Comparison of ENCODE assay signal across 8 cellular contexts in the genomic region with DNA sequence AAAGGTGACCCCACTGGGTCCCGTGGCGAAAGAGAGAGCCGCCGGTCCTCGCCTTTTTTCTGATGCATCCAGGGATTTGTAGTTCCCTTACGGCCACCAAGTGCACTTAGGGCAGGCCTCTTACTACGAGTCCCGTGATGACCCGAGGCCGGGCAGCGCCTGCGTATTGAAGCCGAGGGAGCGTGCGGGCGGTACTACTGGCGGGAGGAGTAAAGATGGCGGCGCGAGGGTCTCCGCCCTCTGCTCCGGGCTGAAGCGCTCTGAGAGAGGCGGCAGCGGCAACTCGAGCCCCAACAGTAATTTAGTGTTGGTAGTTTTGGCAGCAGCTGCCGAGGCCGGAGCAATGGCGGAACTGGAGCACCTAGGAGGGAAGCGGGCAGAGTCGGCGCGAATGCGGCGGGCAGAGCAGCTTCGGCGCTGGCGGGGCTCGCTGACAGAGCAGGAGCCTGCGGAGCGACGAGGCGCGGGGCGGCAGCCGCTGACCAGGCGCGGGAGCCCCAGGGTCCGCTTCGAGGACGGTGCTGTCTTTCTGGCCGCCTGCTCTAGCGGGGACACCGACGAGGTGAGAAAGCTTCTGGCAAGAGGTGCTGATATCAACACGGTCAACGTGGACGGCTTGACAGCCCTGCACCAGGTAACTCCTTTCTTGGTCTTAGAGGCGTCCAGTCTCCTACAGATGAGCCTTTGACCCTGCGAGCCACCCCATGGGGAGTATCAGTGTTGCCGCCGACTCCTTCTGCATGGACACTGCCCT. TPM values are rescaled to one million over a fixed set of nuclear protein-coding genes. Genes with fewer than 3 reads are reported as not detected.
DNase-seq lines count a peak whose midpoint lies in the region; TF ChIP-seq lines count a peak whose summit lies in the region.

A gene with protein sequence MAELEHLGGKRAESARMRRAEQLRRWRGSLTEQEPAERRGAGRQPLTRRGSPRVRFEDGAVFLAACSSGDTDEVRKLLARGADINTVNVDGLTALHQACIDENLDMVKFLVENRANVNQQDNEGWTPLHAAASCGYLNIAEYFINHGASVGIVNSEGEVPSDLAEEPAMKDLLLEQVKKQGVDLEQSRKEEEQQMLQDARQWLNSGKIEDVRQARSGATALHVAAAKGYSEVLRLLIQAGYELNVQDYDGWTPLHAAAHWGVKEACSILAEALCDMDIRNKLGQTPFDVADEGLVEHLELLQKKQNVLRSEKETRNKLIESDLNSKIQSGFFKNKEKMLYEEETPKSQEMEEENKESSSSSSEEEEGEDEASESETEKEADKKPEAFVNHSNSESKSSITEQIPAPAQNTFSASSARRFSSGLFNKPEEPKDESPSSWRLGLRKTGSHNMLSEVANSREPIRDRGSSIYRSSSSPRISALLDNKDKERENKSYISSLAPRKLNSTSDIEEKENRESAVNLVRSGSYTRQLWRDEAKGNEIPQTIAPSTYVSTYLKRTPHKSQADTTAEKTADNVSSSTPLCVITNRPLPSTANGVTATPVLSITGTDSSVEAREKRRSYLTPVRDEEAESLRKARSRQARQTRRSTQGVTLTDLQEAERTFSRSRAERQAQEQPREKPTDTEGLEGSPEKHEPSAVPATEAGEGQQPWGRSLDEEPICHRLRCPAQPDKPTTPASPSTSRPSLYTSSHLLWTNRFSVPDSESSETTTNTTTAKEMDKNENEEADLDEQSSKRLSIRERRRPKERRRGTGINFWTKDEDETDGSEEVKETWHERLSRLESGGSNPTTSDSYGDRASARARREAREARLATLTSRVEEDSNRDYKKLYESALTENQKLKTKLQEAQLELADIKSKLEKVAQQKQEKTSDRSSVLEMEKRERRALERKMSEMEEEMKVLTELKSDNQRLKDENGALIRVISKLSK (plus strand): TSS at position 191 of the 754 bp plus-strand sequence. CDS start 153 bp downstream, at position 344.

- DNase-seq in HAP-1 (ENCODE audit: low spot score in 2 of 2) (peak; percentile 97), MM.1S (peak; percentile 100), SIG-M5 (lab: John Stamatoyannopoulos, UW) (peak; percentile 99), activated gamma-delta T cell (lab: John Stamatoyannopoulos, UW) (peak; percentile 94), fibroblast of villous mesenchyme (ENCODE audit: low read depth) (peak; percentile 99), neural crest cell (ENCODE audit: low read depth, low spot score) (peak; percentile 90)

- peak within 1 kb of the TSS; percentile 94 for H3K27ac Mint-ChIP-seq in neural crest cell (ENCODE audit: unreplicated experiment)

- H3K4me1 ChIP-seq in ES-I3 (ENCODE audit: insufficient read depth, low read length) (no peaks in the 10 kb centered on the region), HAP-1 (peaks cover 8% of the 10 kb centered on the region), MM.1S (ENCODE audit: low read length) (peaks cover 16% of the 10 kb centered on the region), stomach smooth muscle (ENCODE audit: control insufficient read depth, insufficient read depth, low read length) (peaks cover 4% of the 10 kb centered on the region)

- peak within 1 kb of the TSS; percentile 96 for H3K4me3 Mint-ChIP-seq in neural crest cell

- H4K20me1 ChIP-seq in MM.1S (ENCODE audit: insufficient read depth, low read length), result no peaks in the 10 kb centered on the region

- H3K36me3 Mint-ChIP-seq in neural crest cell (ENCODE audit: low read depth), result no peaks in the 10 kb centered on the region

- peaks cover 30% of the 10 kb centered on the region for H3K4me1 Mint-ChIP-seq in neural crest cell

- no peaks in the 10 kb centered on the region for H3K9me3 Mint-ChIP-seq in neural crest cell

- H3K9me2 ChIP-seq in MM.1S (replicated peaks; ENCODE audit: insufficient read depth, low read length), result no peaks in the 10 kb centered on the region

- H3K9me3 ChIP-seq in ES-I3 (ENCODE audit: control insufficient read depth, insufficient read depth, low read length), result no peaks in the 10 kb centered on the region
- no peaks in the 10 kb centered on the region for H3K9me3 ChIP-seq in HAP-1
- no peaks in the 10 kb centered on the region for H3K9me3 ChIP-seq in MM.1S (replicated peaks; ENCODE audit: insufficient read depth, low read length)
- H3K9me3 ChIP-seq in stomach smooth muscle (ENCODE audit: control insufficient read depth in 2 of 2, low read length in 2 of 2), result no peaks in the 10 kb centered on the region

- H3K27me3 Mint-ChIP-seq in neural crest cell (ENCODE audit: low read depth), result no peaks in the 10 kb centered on the region

- peaks cover 51% of the 10 kb centered on the region for H3K79me2 ChIP-seq in MM.1S (ENCODE audit: low read length)

- H3K27me3 ChIP-seq in HAP-1 (ENCODE audit: low read depth) (no peaks in the 10 kb centered on the region), MM.1S (replicated peaks; ENCODE audit: insufficient read depth, low read length) (no peaks in the 10 kb centered on the region), stomach smooth muscle (ENCODE audit: control insufficient read depth in 1 of 2, insufficient read depth in 2 of 2, low read length in 2 of 2) (no peaks in the 10 kb centered on the region)

- H3K36me3 ChIP-seq in ES-I3 (ENCODE audit: insufficient read depth, low read length) (no peaks in the 10 kb centered on the region), HAP-1 (replicated peaks) (peaks cover 3% of the 10 kb centered on the region; the same call in 1 of the 2 replicates), MM.1S (replicated peaks; ENCODE audit: insufficient read depth, low read length) (no peaks in the 10 kb centered on the region), stomach smooth muscle (ENCODE audit: control insufficient read depth in 2 of 2, insufficient read depth in 2 of 2, low read length in 2 of 2) (no peaks in the 10 kb centered on the region)

- no peaks in the 10 kb centered on the region for H3F3A ChIP-seq in MM.1S (ENCODE audit: insufficient read depth, low read length)

- peak within 1 kb of the TSS; percentile 79 for H3K27ac ChIP-seq in MM.1S (ENCODE audit: low read length)
- peak within 1 kb of the TSS; percentile 76 for H3K27ac ChIP-seq in stomach smooth muscle (ENCODE audit: low read length)

- peak within 1 kb of the TSS; percentile 78 for H2AFZ ChIP-seq in MM.1S (ENCODE audit: low read length)

- H3K4me2 ChIP-seq in MM.1S (ENCODE audit: low read depth, low read length), result peak within 1 kb of the TSS; percentile 79

- no peak for TF ChIP-seq CTCF in MM.1S (IDR thresholded peaks at IDR 0.05; ENCODE audit: low read length)
- no peak for TF ChIP-seq CTCF in fibroblast of villous mesenchyme (IDR thresholded peaks at IDR 0.05; ENCODE audit: insufficient read depth, low read depth, low read length)
- TF ChIP-seq CTCF in neural crest cell (conservative IDR thresholded peaks at IDR 0.05), result no peak

- H3K9ac ChIP-seq in ES-I3 (ENCODE audit: low read depth, low read length) (peak within 1 kb of the TSS; percentile 79), MM.1S (ENCODE audit: low read length) (peak within 1 kb of the TSS; percentile 89), stomach smooth muscle (ENCODE audit: low read length in 2 of 2) (peak within 1 kb of the TSS; percentile 65 to 91)

- H3K4me3 ChIP-seq in HAP-1 (peak within 1 kb of the TSS; percentile 90), MM.1S (ENCODE audit: low read length) (peak within 1 kb of the TSS; percentile 88), fibroblast of villous mesenchyme (ENCODE audit: low read depth, low read length) (peak within 1 kb of the TSS; percentile 96), stomach smooth muscle (ENCODE audit: low read length in 2 of 2) (peak within 1 kb of the TSS; percentile 90 to 99)

- in situ Hi-C loops in HAP-1 (cut with MboI; ENCODE audit: low sequenced_read_pairs), result no loop called here

RNA-seq across cellular contexts. Expression of the gene that starts here (rescaled TPM):
- total RNA-seq in fibroblast of villous mesenchyme (21.6 and 22.9 TPM in 2 replicates), neural crest cell (18.2 and 18.5 TPM in 2 replicates)

Comparison
In these comparisons a context has a peak if more than half of its experiments do, and no peak if none do; other contexts are left out.
1. Peak in every context shown above with its lines: DNase-seq, H3K4me3 ChIP-seq and H3K27ac ChIP-seq.